In the genomic region with DNA sequence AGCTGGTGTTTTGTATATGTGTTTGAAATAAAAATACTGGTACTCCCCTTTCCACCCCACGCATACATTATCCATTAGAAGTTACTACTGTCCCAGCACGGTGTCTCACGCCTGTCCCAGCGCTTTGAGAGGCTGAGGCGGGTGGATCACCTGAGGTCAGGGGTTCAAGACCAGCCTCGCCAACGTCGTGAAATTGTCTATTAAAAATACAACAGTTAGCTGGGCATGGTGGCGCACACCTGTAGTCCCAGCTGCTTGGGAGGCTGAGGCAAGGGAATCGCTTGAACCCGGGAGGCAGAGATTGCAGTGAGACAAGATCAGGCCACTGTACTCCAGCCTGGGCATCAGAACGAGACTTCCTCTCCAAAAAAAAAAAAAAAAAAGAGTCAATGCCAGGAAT, we compare ENCODE assay signal across 1 cellular context.
TF ChIP-seq lines count a peak whose summit lies in the region.

No MANE protein-coding gene starts in this region.

TF ChIP-seq in endothelial cell of umbilical vein, 7 proteins besides CTCF, POLR2A, EP300 and RAD21:
- TF ChIP-seq MAX (IDR thresholded peaks at IDR 0.05; ENCODE audit: insufficient read depth, insufficient read length) (no peak), JUN (IDR thresholded peaks at IDR 0.05; ENCODE audit: borderline replicate concordance, insufficient read depth, insufficient read length, low read depth) (no peak), EZH2 (IDR thresholded peaks at IDR 0.05; ENCODE audit: borderline replicate concordance, low read depth, low read length, severe bottlenecking) (no peak), POLR2AphosphoS5 (IDR thresholded peaks at IDR 0.05; ENCODE audit: insufficient read depth, low read depth, low read length) (no peak), FOS (IDR thresholded peaks at IDR 0.05; ENCODE audit: borderline replicate concordance, insufficient read depth, low read length) (no peak), GATA2 (IDR thresholded peaks at IDR 0.05; ENCODE audit: insufficient read depth, insufficient read length, low read depth, low read length) (no peak), MYC (IDR thresholded peaks at IDR 0.05; ENCODE audit: low read depth, low read length) (no peak)
